In the genomic region with DNA sequence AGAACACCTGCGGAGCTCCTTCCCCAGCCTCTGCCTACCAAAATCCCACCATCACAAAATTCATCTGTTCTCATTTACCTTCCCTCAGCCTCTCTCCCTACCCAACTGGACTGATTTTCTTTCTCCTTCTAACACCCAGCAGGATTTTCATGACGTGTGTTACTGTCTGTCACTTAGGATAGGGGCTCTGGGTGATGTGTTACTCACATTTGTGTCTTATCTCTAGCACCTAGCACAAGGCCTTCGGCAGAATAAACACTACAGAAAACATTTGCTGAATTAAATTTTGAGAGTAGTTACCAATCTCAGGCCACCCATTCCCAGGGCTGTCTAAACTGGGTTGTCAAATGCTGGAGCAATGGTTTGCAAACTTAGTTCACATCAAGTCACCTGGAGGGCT, we compare ENCODE assay signal across 23 cellular contexts.
"Had no signal": no experiment of that assay in that cellular context is flagged by ENCODE, and none has a peak within 500 bp of the region (broad histone marks: within the 10 kb centered on the region; RNA-seq: fewer than 3 reads in every experiment).

No MANE protein-coding gene starts in this region.

- H3K4me3 Mint-ChIP-seq: dendritic cell treated with granulocyte-macrophage colony-stimulating factor and Interleukin-4, amounts not matched to agents 40 ng/mL and 50 ng/mL, for 4 days; effector memory CD8-positive, alpha-beta T cell had no signal

- H3K27me3 Mint-ChIP-seq: dendritic cell treated with granulocyte-macrophage colony-stimulating factor and Interleukin-4, amounts not matched to agents 40 ng/mL and 50 ng/mL, for 4 days; effector memory CD8-positive, alpha-beta T cell had no signal

- H3K27ac Mint-ChIP-seq: dendritic cell treated with granulocyte-macrophage colony-stimulating factor and Interleukin-4, amounts not matched to agents 40 ng/mL and 50 ng/mL, for 4 days; effector memory CD8-positive, alpha-beta T cell had no signal

- H3K27me3 ChIP-seq: colonic mucosa, dorsolateral prefrontal cortex, gastrocnemius medialis had no signal

- H3K36me3 ChIP-seq: colonic mucosa, esophagus muscularis mucosa, esophagus squamous epithelium, gastrocnemius medialis, gastroesophageal sphincter, heart left ventricle, heart right ventricle had no signal

- H3K9me3 ChIP-seq: colonic mucosa, esophagus muscularis mucosa, esophagus squamous epithelium, gastrocnemius medialis, gastroesophageal sphincter, heart left ventricle, heart right ventricle had no signal

- H3K9me3 Mint-ChIP-seq: dendritic cell treated with granulocyte-macrophage colony-stimulating factor and Interleukin-4, amounts not matched to agents 40 ng/mL and 50 ng/mL, for 4 days had no signal

- H3K4me1 ChIP-seq: colonic mucosa, esophagus muscularis mucosa, esophagus squamous epithelium, foreskin keratinocyte, gastrocnemius medialis, gastroesophageal sphincter had no signal

- DNase-seq: colonic mucosa; cortex of kidney; dermis blood vessel endothelial cell; dorsolateral prefrontal cortex; effector CD4-positive, alpha-beta T cell; effector CD8-positive, alpha-beta T cell; effector memory CD4-positive, alpha-beta T cell; effector memory CD8-positive, alpha-beta T cell; erythroblast; esophagus squamous epithelium; foreskin fibroblast; foreskin keratinocyte; foreskin melanocyte; gastrocnemius medialis; glutamatergic neuron; head of caudate nucleus; heart left ventricle; heart right ventricle had no signal

- H3K27ac ChIP-seq: colonic mucosa, coronary artery, dorsolateral prefrontal cortex, epithelial cell of prostate, esophagus muscularis mucosa, esophagus squamous epithelium, foreskin keratinocyte, gastrocnemius medialis, gastroesophageal sphincter, heart left ventricle, heart right ventricle had no signal

- H3K4me3 ChIP-seq: colonic mucosa, coronary artery, dorsolateral prefrontal cortex, esophagus muscularis mucosa, esophagus squamous epithelium, gastrocnemius medialis, gastroesophageal sphincter, heart left ventricle, heart right ventricle had no signal
